ENCODE assay signal across 1 cellular context in genomic region chr15:66819084-66819483, GRCh38.
TF ChIP-seq lines count a peak whose summit lies in the region.

No MANE protein-coding gene starts in this region.

TF ChIP-seq in GM12878, 131 proteins besides CTCF, POLR2A, EP300 and RAD21 (continued from another document):
- no peak for TF ChIP-seq E4F1 (IDR thresholded peaks at IDR 0.05; ENCODE audit: borderline replicate concordance, partially characterized antibody)
